Comparison of ENCODE assay signal across 8 cellular contexts in the genomic region with DNA sequence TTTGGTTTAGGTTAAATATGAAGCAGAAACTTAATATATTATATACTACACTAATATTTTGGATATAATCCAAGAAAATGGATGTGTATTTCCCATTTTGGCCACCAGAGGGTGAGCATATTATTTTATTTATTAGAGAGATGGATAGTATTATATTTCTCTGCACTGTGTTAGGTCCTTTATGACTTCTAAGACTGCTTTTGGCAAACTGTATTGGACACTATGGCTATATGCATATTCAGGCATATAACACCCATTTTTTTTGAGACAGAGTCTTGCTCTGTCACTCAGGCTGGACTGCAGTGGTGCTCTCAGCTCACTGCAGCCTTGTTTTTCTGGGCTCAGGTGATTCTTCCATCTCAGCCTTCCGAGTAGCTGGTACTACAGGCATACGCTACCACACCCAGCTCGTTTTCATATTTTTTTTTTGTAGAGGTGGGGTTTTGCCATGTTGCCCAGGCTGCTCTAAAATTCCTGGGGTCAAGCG. TPM values are rescaled to one million over a fixed set of nuclear protein-coding genes. Genes with fewer than 3 reads are reported as not detected.
A peak's percentile ranks its signal among the peaks of the same experiment; 100 is the strongest.
DNase-seq lines count a peak whose midpoint lies in the region; ATAC-seq and TF ChIP-seq lines count a peak whose summit lies in the region.

No MANE protein-coding gene starts in this region.

- peak; percentile 3 for DNase-seq in NCI-H146 (lab: John Stamatoyannopoulos, UW)
- DNase-seq in NCI-H146 treated with DMSO at 0.1 percent for 48 hours (lab: John Stamatoyannopoulos, UW; ENCODE audit: unreplicated experiment) = no peak
- peak; percentile 30 for DNase-seq in LoVo (ENCODE audit: low spot score)
- DNase-seq in right lobe of liver = no peak
- DNase-seq in NCI-H526 treated with DMSO at 0.1 percent for 48 hours (lab: John Stamatoyannopoulos, UW) = no peak
- DNase-seq in stimulated activated CD4-positive, alpha-beta T cell treated with anti-CD3 and anti-CD28 coated beads, Interleukin-12 subunit alpha, Interleukin-12 subunit beta, amount 100 ng/mL, for 4 hours = no peak

- H3K36me3 Mint-ChIP-seq in brain = peaks cover 7% of the 10 kb centered on the region

- H3K27ac ChIP-seq in right lobe of liver = no peak overlapping the region

- H3K9me3 Mint-ChIP-seq in brain = peaks cover 6 to 13% (median 6%) of the 10 kb centered on the region in 5 experiments

- no peaks in the 10 kb centered on the region for H3K4me1 Mint-ChIP-seq in brain

- no peaks in the 10 kb centered on the region for H3K4me1 ChIP-seq in right lobe of liver

- H3K27me3 Mint-ChIP-seq in brain = no peaks in the 10 kb centered on the region

- WGBS in right lobe of liver (ENCODE audit: insufficient coverage, low coverage, low lambda C conversion rate, missing lambda C conversion rate) = 56% methylated on average over 4 of the region's 4 CpGs

- intact Hi-C loops in right lobe of liver (cut with DNase I) = no loop called here

- no peaks in the 10 kb centered on the region for H3K9me3 ChIP-seq in right lobe of liver

- no peak overlapping the region for H3K4me3 Mint-ChIP-seq in brain

- ATAC-seq in right lobe of liver (peak; percentile 39 to 67 (median 58)), HG02885 (IDR thresholded peaks at IDR 0.05; ENCODE audit: poor library complexity, unreplicated experiment) (no peak)

- H3K27me3 ChIP-seq in right lobe of liver = no peaks in the 10 kb centered on the region

- no peak overlapping the region for H3K4me3 ChIP-seq in right lobe of liver

- no peaks in the 10 kb centered on the region for H3K36me3 ChIP-seq in right lobe of liver

- TF ChIP-seq CTCF in brain (conservative IDR thresholded peaks at IDR 0.05) = peak; percentile 73 to 89
- peak; percentile 75 to 80 (median 76) for TF ChIP-seq CTCF in right lobe of liver (IDR thresholded peaks at IDR 0.05)

- TF ChIP-seq POLR2A in right lobe of liver (IDR thresholded peaks at IDR 0.05) = no peak

- no peak overlapping the region for H3K27ac Mint-ChIP-seq in brain

RNA-seq across cellular contexts. Expression of a gene that starts 17.8 kb away (rescaled TPM):
- 39.5 TPM for polyA plus RNA-seq in brain (ENCODE audit: insufficient read depth, low read depth, low replicate concordance)
- total RNA-seq in right lobe of liver = 100 to 1,000 TPM; 127 to 220 (median 157) TPM

RNA-seq across cellular contexts. Expression of a gene that starts 52.1 kb away (rescaled TPM):
- 3.5 TPM for polyA plus RNA-seq in brain (ENCODE audit: insufficient read depth, low read depth, low replicate concordance)
- total RNA-seq in right lobe of liver = 1 to 10 TPM in 5 of 6 experiments, under 1 TPM in 1; 0.84 to 3.2 (median 2.3) TPM

RNA-seq across cellular contexts. Expression of a gene that starts 52.4 kb away (rescaled TPM):
- 22.5 TPM for polyA plus RNA-seq in brain (ENCODE audit: insufficient read depth, low read depth, low replicate concordance)
- 10 to 100 TPM in 1 of 6 experiments, 1 to 10 TPM in 5; 4.3 to 10.7 (median 7.0) TPM for total RNA-seq in right lobe of liver

Comparison
In these comparisons a context has a peak if more than half of its experiments do, and no peak if none do; other contexts are left out.
1. DNase-seq: peak in NCI-H146 (single experiment) and LoVo (single experiment); none in NCI-H146 treated with DMSO at 0.1 percent for 48 hours (single experiment), right lobe of liver (0 of 3), NCI-H526 treated with DMSO at 0.1 percent for 48 hours (single experiment) and stimulated activated CD4-positive, alpha-beta T cell treated with anti-CD3 and anti-CD28 coated beads, Interleukin-12 subunit alpha, Interleukin-12 subunit beta, amount 100 ng/mL, for 4 hours (single experiment).